In the genomic region with DNA sequence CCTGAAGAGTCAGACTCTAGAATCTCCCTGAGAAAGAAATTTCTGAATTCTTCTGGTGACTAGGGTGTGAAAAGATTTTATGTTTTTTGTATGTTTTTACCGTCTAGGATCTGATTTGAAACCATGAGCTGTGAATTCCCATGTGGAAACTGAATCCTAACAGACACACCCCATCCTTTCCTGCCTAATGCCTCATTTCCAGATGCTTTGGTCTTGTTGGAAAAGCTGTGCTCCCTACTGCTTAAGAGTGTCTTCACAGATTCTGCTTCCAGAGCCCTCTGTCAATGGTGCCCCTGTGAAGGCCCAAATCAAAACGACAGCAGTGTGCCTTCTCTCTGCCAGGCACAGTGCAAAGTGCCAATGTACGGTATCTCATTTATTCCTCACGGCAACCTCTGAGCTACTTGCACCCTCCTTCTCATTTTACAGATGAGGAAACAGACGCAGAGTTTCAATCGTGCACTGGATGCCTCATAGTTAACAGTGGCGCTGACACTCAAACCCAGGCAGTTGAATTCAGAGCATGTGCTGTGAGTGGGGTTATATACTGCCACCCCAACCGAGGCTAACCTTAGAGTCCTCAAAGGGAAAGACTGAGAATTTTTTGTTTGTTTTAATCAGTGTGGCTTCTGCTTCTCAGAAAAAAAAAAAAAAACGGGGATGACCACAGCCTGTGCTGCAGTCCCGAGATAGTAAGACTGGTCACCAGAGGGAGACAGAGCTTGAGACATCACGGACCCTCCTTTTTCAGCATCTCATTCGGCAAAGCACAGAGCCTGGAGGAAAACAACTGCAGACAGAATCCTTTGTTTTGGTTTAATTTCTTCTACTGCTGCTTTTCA, we compare ENCODE assay signal across 9 cellular contexts.
DNase-seq lines count a peak whose midpoint lies in the region; ATAC-seq and TF ChIP-seq lines count a peak whose summit lies in the region.
"Had no signal": no experiment of that assay in that cellular context is flagged by ENCODE, and none has a peak within 500 bp of the region (broad histone marks: within the 10 kb centered on the region; RNA-seq: fewer than 3 reads in every experiment).

No MANE protein-coding gene starts in this region.

- no peak overlapping the region for H3K4me3 Mint-ChIP-seq in activated CD4-positive, alpha-beta T cell treated with anti-CD3 and anti-CD28 coated beads, Interleukin-2, amount 10 ng/mL, durations not matched to agents 24 days and 14 days
- H3K4me3 Mint-ChIP-seq: stimulated activated naive CD8-positive, alpha-beta T cell treated with anti-CD3 and anti-CD28 coated beads, Interleukin-15, Interleukin-2, amounts not matched to agents 100 ng/mL and 50 ng/mL, for 24 hours had no signal

- H3K27me3 Mint-ChIP-seq in activated CD4-positive, alpha-beta T cell treated with anti-CD3 and anti-CD28 coated beads, Interleukin-2, amount 10 ng/mL, durations not matched to agents 24 days and 14 days, result no peaks in the 10 kb centered on the region

- no peaks in the 10 kb centered on the region for H3K36me3 Mint-ChIP-seq in activated CD4-positive, alpha-beta T cell treated with anti-CD3 and anti-CD28 coated beads, Interleukin-2, amount 10 ng/mL, durations not matched to agents 24 days and 14 days (ENCODE audit: low read depth)

- no peaks in the 10 kb centered on the region for H3K36me3 ChIP-seq in iPS DF 6.9 (ENCODE audit: control insufficient read depth, insufficient read depth, low read length)

- no peak for ATAC-seq in HG03196 (IDR thresholded peaks at IDR 0.05; ENCODE audit: unreplicated experiment)

- DNase-seq in activated CD4-positive, alpha-beta T cell treated with anti-CD3 and anti-CD28 coated beads, Interleukin-2, amount 10 ng/mL, durations not matched to agents 24 days and 14 days, result peak; percentile 25
- DNase-seq in activated CD4-positive, alpha-beta T cell treated with anti-CD3 and anti-CD28 coated beads, Interleukin-2, amount 50 U/mL, for 1 hour, result no peak
- DNase-seq in LNCaP clone FGC (ENCODE audit: low read depth) (no peak), amniotic epithelial cell (ENCODE audit: low read depth) (peak; percentile 60), iPS DF 6.9 (ENCODE audit: low read depth, low spot score) (peak; percentile 50), superior temporal gyrus (ENCODE audit: extremely low spot score) (peak; percentile 78), NCI-H2107 treated with DMSO at 0.1 percent for 48 hours (lab: John Stamatoyannopoulos, UW; ENCODE audit: unreplicated experiment) (no peak)

- H3K27ac ChIP-seq in iPS DF 6.9 (ENCODE audit: low read length), result no peak overlapping the region

- no peaks in the 10 kb centered on the region for H3K9me3 ChIP-seq in iPS DF 6.9 (ENCODE audit: control insufficient read depth, insufficient read depth, low read length)

- H3K4me1 Mint-ChIP-seq in activated CD4-positive, alpha-beta T cell treated with anti-CD3 and anti-CD28 coated beads, Interleukin-2, amount 10 ng/mL, durations not matched to agents 24 days and 14 days, result no peaks in the 10 kb centered on the region

- peak; percentile 80 for TF ChIP-seq CTCF in LNCaP clone FGC (IDR thresholded peaks at IDR 0.05; ENCODE audit: control insufficient read depth, extremely low read depth, insufficient read depth)

- no peak overlapping the region for H3K4me3 ChIP-seq in LNCaP clone FGC (ENCODE audit: low read depth, low read length)
- no peak overlapping the region for H3K4me3 ChIP-seq in iPS DF 6.9 (ENCODE audit: low read length)

- intact Hi-C loops in activated CD4-positive, alpha-beta T cell treated with anti-CD3 and anti-CD28 coated beads, Interleukin-2, amount 10 ng/mL, durations not matched to agents 24 days and 14 days (cut with micrococcal nuclease), result no loop called here

- no peaks in the 10 kb centered on the region for H3K9me3 Mint-ChIP-seq in activated CD4-positive, alpha-beta T cell treated with anti-CD3 and anti-CD28 coated beads, Interleukin-2, amount 10 ng/mL, durations not matched to agents 24 days and 14 days
- H3K9me3 Mint-ChIP-seq: stimulated activated naive CD8-positive, alpha-beta T cell treated with anti-CD3 and anti-CD28 coated beads, Interleukin-15, Interleukin-2, amounts not matched to agents 100 ng/mL and 50 ng/mL, for 24 hours had no signal

- peaks cover 3% of the 10 kb centered on the region; the same call in 1 of the 2 replicates for H3K4me1 ChIP-seq in iPS DF 6.9 (ENCODE audit: control insufficient read depth, insufficient read depth, low read length)

- H3K27ac Mint-ChIP-seq in activated CD4-positive, alpha-beta T cell treated with anti-CD3 and anti-CD28 coated beads, Interleukin-2, amount 10 ng/mL, durations not matched to agents 24 days and 14 days, result no peak overlapping the region
- H3K27ac Mint-ChIP-seq: stimulated activated naive CD8-positive, alpha-beta T cell treated with anti-CD3 and anti-CD28 coated beads, Interleukin-15, Interleukin-2, amounts not matched to agents 100 ng/mL and 50 ng/mL, for 24 hours had no signal

- WGBS in iPS DF 6.9 (ENCODE audit: insufficient coverage, insufficient read length), result no CpG with 5 or more reads among the region's 12 CpGs

- no peaks in the 10 kb centered on the region for H3K27me3 ChIP-seq in iPS DF 6.9 (ENCODE audit: control insufficient read depth, insufficient read depth, low read length)

Comparison
In these comparisons a context has a peak if more than half of its experiments do, and no peak if none do; other contexts are left out.
1. DNase-seq: peak in activated CD4-positive, alpha-beta T cell treated with anti-CD3 and anti-CD28 coated beads, Interleukin-2, amount 10 ng/mL, durations not matched to agents 24 days and 14 days (single experiment), amniotic epithelial cell (single experiment), iPS DF 6.9 (single experiment) and superior temporal gyrus (single experiment); none in activated CD4-positive, alpha-beta T cell treated with anti-CD3 and anti-CD28 coated beads, Interleukin-2, amount 50 U/mL, for 1 hour (single experiment), LNCaP clone FGC (single experiment) and NCI-H2107 treated with DMSO at 0.1 percent for 48 hours (single experiment).